In genomic region chr6:12011276-12012112, GRCh38 we compare ENCODE assay signal across 8 cellular contexts. TPM values are rescaled to one million over a fixed set of nuclear protein-coding genes. Genes with fewer than 3 reads are reported as not detected.
DNase-seq lines count a peak whose midpoint lies in the region; ATAC-seq and TF ChIP-seq lines count a peak whose summit lies in the region.

No MANE protein-coding gene starts in this region.

- peak; percentile 56 for ATAC-seq in GM21515 (IDR thresholded peaks at IDR 0.05; ENCODE audit: unreplicated experiment)

- peak overlapping the region; percentile 71; the same call in 1 of the 2 replicates for H3K27ac ChIP-seq in HUES64 (ENCODE audit: low read depth, low read length)
- H3K27ac ChIP-seq in OCI-LY1 (ENCODE audit: low read depth, low read length, poor library complexity, severe bottlenecking) = peak overlapping the region; percentile 93

- H3K4me1 Mint-ChIP-seq in endothelial cell (ENCODE audit: unreplicated experiment) = peaks cover 23% of the 10 kb centered on the region

- no peaks in the 10 kb centered on the region for H3K9me3 Mint-ChIP-seq in endothelial cell (ENCODE audit: unreplicated experiment)

- H3K4me3 ChIP-seq in HUES64 (ENCODE audit: low read length) = peak overlapping the region; percentile 84
- peak overlapping the region; percentile 99 for H3K4me3 ChIP-seq in OCI-LY1 (ENCODE audit: low read depth, low read length, poor library complexity, severe bottlenecking)
- peak overlapping the region; percentile 77 for H3K4me3 ChIP-seq in mononuclear cell (ENCODE audit: low read length)

- H3K9me2 ChIP-seq in OCI-LY1 (ENCODE audit: low read depth, low read length) = no peaks in the 10 kb centered on the region

- peaks cover 19% of the 10 kb centered on the region for H3K36me3 ChIP-seq in HUES64 (ENCODE audit: insufficient read depth, low read length)
- peaks cover 27% of the 10 kb centered on the region for H3K36me3 ChIP-seq in OCI-LY1 (ENCODE audit: insufficient read depth, low read length)

- peaks cover 14% of the 10 kb centered on the region for H3K27me3 Mint-ChIP-seq in endothelial cell (ENCODE audit: unreplicated experiment)

- no peak overlapping the region for H2AFZ ChIP-seq in OCI-LY1 (ENCODE audit: low read length)

- peak; percentile 89 for DNase-seq in DMS 273 treated with DMSO at 0.1 percent for 48 hours (lab: John Stamatoyannopoulos, UW)
- peak; percentile 96 for DNase-seq in activated CD8-positive, alpha-beta memory T cell treated with anti-CD3 and anti-CD28 coated beads, Interleukin-2, amount 50 U/mL, for 48 hours
- peak; percentile 94 for DNase-seq in endothelial cell (ENCODE audit: low spot score)
- DNase-seq in stimulated activated CD8-positive, alpha-beta memory T cell treated with anti-CD3 and anti-CD28 coated beads, Interleukin-4, amount 100 ng/mL, for 4 hours (ENCODE audit: low read depth in 2 of 2, low spot score in 1 of 2) = peak; percentile 92 to 97

- H3K9me3 ChIP-seq in HUES64 (ENCODE audit: insufficient read depth, low read depth, low read length) (peaks cover 5% of the 10 kb centered on the region; the same call in 1 of the 2 replicates), OCI-LY1 (ENCODE audit: low read length) (0 out of 2 replicates have a peak, but pooled peaks cover 2% of the 10 kb centered on the region), mononuclear cell (ENCODE audit: low read depth, low read length) (no peaks in the 10 kb centered on the region)

- under 1% methylated on average over 83 of the region's 108 CpGs for WGBS in HUES64

- H4K20me1 ChIP-seq in OCI-LY1 (ENCODE audit: insufficient read depth, low read length) = no peaks in the 10 kb centered on the region

- peaks cover 51% of the 10 kb centered on the region for H3K79me2 ChIP-seq in OCI-LY1 (ENCODE audit: insufficient read depth, low read length)

- peak overlapping the region; percentile 50 for H3K9ac ChIP-seq in HUES64 (ENCODE audit: low read depth, low read length)
- H3K9ac ChIP-seq in OCI-LY1 (ENCODE audit: low read length) = peak overlapping the region; percentile 80

- TF ChIP-seq CTCF in OCI-LY1 (IDR thresholded peaks at IDR 0.05; ENCODE audit: low read length) (no peak), endothelial cell (IDR thresholded peaks at IDR 0.05; ENCODE audit: unreplicated experiment) (no peak)

- H3K36me3 Mint-ChIP-seq in endothelial cell (ENCODE audit: low read depth, unreplicated experiment) = peaks cover 4% of the 10 kb centered on the region

- peak overlapping the region; percentile 98 for H3K27ac Mint-ChIP-seq in endothelial cell (ENCODE audit: unreplicated experiment)

- H3K4me1 ChIP-seq in HUES64 (ENCODE audit: insufficient read depth, low read length) = peaks cover 27% of the 10 kb centered on the region
- peaks cover 34% of the 10 kb centered on the region for H3K4me1 ChIP-seq in OCI-LY1 (ENCODE audit: insufficient read depth, low read length, severe bottlenecking)
- H3K4me1 ChIP-seq in mononuclear cell (ENCODE audit: insufficient read depth, low read length) = peaks cover 23% of the 10 kb centered on the region

- H3K4me2 ChIP-seq in OCI-LY1 (ENCODE audit: low read length) = peak overlapping the region; percentile 79

- H3K4me3 Mint-ChIP-seq in endothelial cell (ENCODE audit: unreplicated experiment) = peak overlapping the region; percentile 95

- H3F3A ChIP-seq in OCI-LY1 (ENCODE audit: insufficient read depth, low read length) = no peaks in the 10 kb centered on the region

- H3K27me3 ChIP-seq in HUES64 (ENCODE audit: insufficient read depth, low read length) (no peaks in the 10 kb centered on the region), OCI-LY1 (ENCODE audit: insufficient read depth, low read length) (no peaks in the 10 kb centered on the region), mononuclear cell (ENCODE audit: insufficient read depth, low read length) (no peaks in the 10 kb centered on the region)

RNA-seq across cellular contexts. Expression of gene HIVEP1, which starts 0.6 kb away (rescaled TPM):
- polyA plus RNA-seq in HUES64 (2013, experiment 1 of 2) = 8.9 TPM
- polyA plus RNA-seq in HUES64 (2013, experiment 2 of 2) = 11.3 TPM
- total RNA-seq in endothelial cell (ENCODE audit: unreplicated experiment) = 19.0 TPM
- total RNA-seq in mononuclear cell = 127 TPM

Comparison
In these comparisons a context has a peak if more than half of its experiments do, and no peak if none do; other contexts are left out.
1. Peak in every context shown above with its lines: DNase-seq, ATAC-seq, H3K4me3 ChIP-seq and H3K27ac ChIP-seq.